9 cellular contexts compared by ENCODE assay signal in genomic region chr9:108535526-108535925, GRCh38.
DNase-seq lines count a peak whose midpoint lies in the region; ATAC-seq, FAIRE-seq and TF ChIP-seq lines count a peak whose summit lies in the region.
"Had no signal": no experiment of that assay in that cellular context is flagged by ENCODE, and none has a peak within 500 bp of the region (broad histone marks: within the 10 kb centered on the region; RNA-seq: fewer than 3 reads in every experiment).

No MANE protein-coding gene starts in this region.

- peaks cover 10% of the 10 kb centered on the region for H3K4me1 ChIP-seq in RWPE2 (ENCODE audit: insufficient read depth, poor library complexity, severe bottlenecking)
- H3K4me1 ChIP-seq in keratinocyte (ENCODE audit: control insufficient read depth, extremely low read depth, insufficient read depth, low read length): peaks cover 12% of the 10 kb centered on the region

- H3K4me2 ChIP-seq in keratinocyte (ENCODE audit: control insufficient read depth, extremely low read depth, insufficient read depth, low read depth, low read length): no peak overlapping the region

- ATAC-seq in RWPE2 (ENCODE audit: low read depth) (no peak), HG03378 (IDR thresholded peaks at IDR 0.05; ENCODE audit: unreplicated experiment) (no peak), HG02798 (IDR thresholded peaks at IDR 0.05; ENCODE audit: poor library complexity, unreplicated experiment) (no peak)

- H3K27ac ChIP-seq in RWPE2 (ENCODE audit: poor library complexity, severe bottlenecking): peak overlapping the region; percentile 50
- peak overlapping the region; percentile 70 for H3K27ac ChIP-seq in keratinocyte (ENCODE audit: control insufficient read depth, insufficient read depth, low read length)

- TF ChIP-seq CTCF in D721Med (IDR thresholded peaks at IDR 0.05; ENCODE audit: insufficient read depth, missing control alignments) (peak; percentile 24), RWPE2 (IDR thresholded peaks at IDR 0.05; ENCODE audit: poor library complexity, severe bottlenecking) (peak; percentile 16), keratinocyte (optimal IDR thresholded peaks at IDR 0.05 in 1 of 3, IDR thresholded peaks at IDR 0.05 in 1 of 3, conservative IDR thresholded peaks at IDR 0.05 in 1 of 3; ENCODE audit: extremely low read depth in 1 of 3, insufficient read depth in 2 of 3, low read length in 3 of 3) (peak in 2 of 3 experiments; percentile 33 to 34)

- dilution Hi-C loops in keratinocyte (cut with MboI; ENCODE audit: extremely low pct_ligation_motif_present, low sequenced_read_pairs): no loop called here

- no peak overlapping the region for H2AFZ ChIP-seq in keratinocyte (ENCODE audit: control insufficient read depth, low read length)

- H3K79me2 ChIP-seq in keratinocyte (ENCODE audit: control insufficient read depth, insufficient read depth, low read length): no peaks in the 10 kb centered on the region

- H3K36me3 ChIP-seq in RWPE2 (ENCODE audit: low read depth) (no peaks in the 10 kb centered on the region), keratinocyte (ENCODE audit: control insufficient read depth in 2 of 2, extremely low read depth in 1 of 2, insufficient read depth in 2 of 2, low read length in 2 of 2) (no peaks in the 10 kb centered on the region)

- H3K4me3 ChIP-seq in RWPE2 (ENCODE audit: severe bottlenecking) (no peak overlapping the region), keratinocyte (ENCODE audit: control insufficient read depth in 2 of 3, extremely low read depth in 1 of 3, insufficient read depth in 2 of 3, low read depth in 1 of 3, low read length in 3 of 3) (no peak overlapping the region)

- H3K27me3 ChIP-seq in RWPE2 (ENCODE audit: insufficient read depth, poor library complexity, severe bottlenecking) (no peaks in the 10 kb centered on the region), keratinocyte (ENCODE audit: control insufficient read depth, extremely low read depth, insufficient read depth, low read length) (no peaks in the 10 kb centered on the region)

- DNase-seq in D721Med (ENCODE audit: insufficient read length, low spot score): no peak
- DNase-seq in HCEC 1CT: peak; percentile 31
- no peak for DNase-seq in RWPE2 (ENCODE audit: low spot score)
- no peak for DNase-seq in keratinocyte (ENCODE audit: low read depth, low spot score)
- no peak for DNase-seq in stimulated activated CD4-positive, alpha-beta T cell treated with anti-CD3 and anti-CD28 coated beads, Interleukin-2, amount 100 ng/mL, for 48 hours
- no peak for DNase-seq in NK-92 treated with Interleukin-12 subunit alpha and Interleukin-12 subunit beta, amount 100 ng/mL, for 24 hours (lab: John Stamatoyannopoulos, UW)
- DNase-seq: activated CD8-positive, alpha-beta memory T cell treated with anti-CD3 and anti-CD28 coated beads for 24 hours had no signal

- H3K9me3 ChIP-seq in RWPE2 (ENCODE audit: severe bottlenecking) (peaks cover 8% of the 10 kb centered on the region), keratinocyte (ENCODE audit: control insufficient read depth, low read depth, low read length) (peaks cover 13% of the 10 kb centered on the region)

- no peaks in the 10 kb centered on the region for H4K20me1 ChIP-seq in keratinocyte (ENCODE audit: control insufficient read depth, extremely low read depth, insufficient read depth, low read length)

- no peak for FAIRE-seq in D721Med (lab: Jason Lieb, UNC)
- FAIRE-seq in keratinocyte (lab: Jason Lieb, UNC): no peak

- H3K9ac ChIP-seq in keratinocyte (ENCODE audit: control insufficient read depth, extremely low read depth, insufficient read depth, low read length): no peak overlapping the region

- no peaks in the 10 kb centered on the region for H3K9me1 ChIP-seq in keratinocyte (ENCODE audit: control insufficient read depth, extremely low read depth, insufficient read depth, low read length)
